In the genomic region with DNA sequence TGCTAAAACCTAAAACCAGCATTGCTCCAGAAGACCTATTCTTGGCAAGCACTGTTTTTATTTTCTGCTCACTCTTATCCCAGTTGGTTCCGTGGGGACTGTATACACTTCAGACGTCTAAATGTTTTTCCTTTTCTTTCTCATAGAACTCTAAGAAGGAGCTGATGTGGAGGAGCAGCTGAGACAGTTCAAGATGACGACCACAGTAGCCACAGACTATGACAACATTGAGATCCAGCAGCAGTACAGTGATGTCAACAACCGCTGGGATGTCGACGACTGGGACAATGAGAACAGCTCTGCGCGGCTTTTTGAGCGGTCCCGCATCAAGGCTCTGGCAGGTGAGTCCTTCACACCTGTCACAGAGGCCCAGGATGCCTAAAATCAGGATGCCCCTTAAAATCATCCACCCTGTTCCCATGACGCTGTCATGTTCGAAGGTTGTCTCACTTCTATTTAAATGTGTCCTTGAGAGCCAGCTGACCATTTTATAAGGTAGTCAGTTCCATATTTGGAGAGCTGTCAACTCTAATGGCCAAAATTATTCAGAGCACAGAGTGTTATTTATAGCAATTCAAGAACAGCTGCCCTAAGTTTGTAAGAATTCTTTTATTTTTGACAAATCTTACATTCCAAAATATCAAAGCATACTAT, we compare ENCODE assay signal across 16 cellular contexts.
A peak's percentile ranks its signal among the peaks of the same experiment; 100 is the strongest.
DNase-seq lines count a peak whose midpoint lies in the region; ATAC-seq and TF ChIP-seq lines count a peak whose summit lies in the region.
"Had no signal": no experiment of that assay in that cellular context is flagged by ENCODE, and none has a peak within 500 bp of the region (broad histone marks: within the 10 kb centered on the region; RNA-seq: fewer than 3 reads in every experiment).

No MANE protein-coding gene starts in this region.

- peaks cover 0 to 22% of the 10 kb centered on the region in 2 donors for H3K36me3 ChIP-seq in adrenal gland (replicated peaks in 1 of 2)
- peaks cover 10 to 55% (median 33%) of the 10 kb centered on the region in 4 donors for H3K36me3 ChIP-seq in esophagus muscularis mucosa
- peaks cover 15 to 20% of the 10 kb centered on the region in 2 donors for H3K36me3 ChIP-seq in thyroid gland

- peaks cover 10 to 24% of the 10 kb centered on the region in 2 donors for H3K4me1 ChIP-seq in adrenal gland (replicated peaks in 1 of 2)
- peaks cover 69 to 81% (median 78%) of the 10 kb centered on the region in 4 donors for H3K4me1 ChIP-seq in esophagus muscularis mucosa
- H3K4me1 ChIP-seq in right cardiac atrium (ENCODE audit: control insufficient read depth, insufficient read depth, low read length) = peaks cover 14% of the 10 kb centered on the region
- H3K4me1 ChIP-seq in thyroid gland = peaks cover 27 to 39% of the 10 kb centered on the region in 2 donors

- intact Hi-C loops in adrenal gland (cut with DNase I) = loop anchor here in 1 of 2 donors (10.0 kb wide), 1 partner anchor 178 kb away; no protein-coding TSS in a partner anchor
- intact Hi-C loops in esophagus muscularis mucosa (cut with DNase I) = loop anchor here (10.0 kb wide), 1 partner anchor 308 kb away; no protein-coding TSS in a partner anchor
- intact Hi-C loops in right cardiac atrium (cut with DNase I) = loop anchor here in 3 of 4 donors (10.0 kb wide), 3 partner anchors 108 to 178 kb away; no protein-coding TSS in a partner anchor
- intact Hi-C loops in thyroid gland (cut with DNase I) = loop anchor here (10.0 kb wide), 2 partner anchors 98 to 178 kb away; no protein-coding TSS in a partner anchor

- TF ChIP-seq EP300 in esophagus muscularis mucosa (IDR thresholded peaks at IDR 0.05) = no peak

- no peak for TF ChIP-seq CTCF in adrenal gland (IDR thresholded peaks at IDR 0.05)
- TF ChIP-seq CTCF in esophagus muscularis mucosa (IDR thresholded peaks at IDR 0.05) = no peak
- no peak for TF ChIP-seq CTCF in thyroid gland (IDR thresholded peaks at IDR 0.05)

- H3K4me3 ChIP-seq in adrenal gland = no peak overlapping the region
- no peak overlapping the region for H3K4me3 ChIP-seq in esophagus muscularis mucosa
- H3K4me3 ChIP-seq in right cardiac atrium (ENCODE audit: low read length) = no peak overlapping the region
- no peak overlapping the region for H3K4me3 ChIP-seq in thyroid gland (replicated peaks in 1 of 3)
- H3K4me3 ChIP-seq: PC-9, SK-N-MC had no signal

- ATAC-seq in right cardiac atrium (no peak), HG03378 (IDR thresholded peaks at IDR 0.05; ENCODE audit: unreplicated experiment) (no peak)

- H3K9me3 ChIP-seq in adrenal gland (replicated peaks in 1 of 3) (no peaks in the 10 kb centered on the region), esophagus muscularis mucosa (no peaks in the 10 kb centered on the region), right cardiac atrium (ENCODE audit: control insufficient read depth, low read length) (no peaks in the 10 kb centered on the region), thyroid gland (no peaks in the 10 kb centered on the region)

- WGBS in adrenal gland, 4 donors = 71 to 92% (median 90%) methylated on average over 7 to 12 of the region's 12 CpGs
- WGBS in esophagus muscularis mucosa = 80% methylated on average over 12 of the region's 12 CpGs
- 60% methylated on average over 12 of the region's 12 CpGs for WGBS in right cardiac atrium
- WGBS in thyroid gland, 2 donors = 91% methylated on average over 12 of the region's 12 CpGs

- DNase-seq in adrenal gland (no peak), esophagus muscularis mucosa (ENCODE audit: extremely low spot score) (no peak), right cardiac atrium (no peak), thyroid gland (no peak), hippocampal formation (lab: John Stamatoyannopoulos, UW) (no peak), Kasumi-1 (lab: John Stamatoyannopoulos, UW) (no peak)
- DNase-seq: ACHN; CD4-positive, alpha-beta memory T cell; H7; NCI-H1092 treated with DMSO at 0.1 percent for 48 hours; NCI-H1694 treated with DMSO at 0.1 percent for 48 hours; NCI-H345; NCI-H69; PC-9 had no signal

- no peak for TF ChIP-seq POLR2A in adrenal gland (IDR thresholded peaks at IDR 0.05)
- TF ChIP-seq POLR2A in esophagus muscularis mucosa (IDR thresholded peaks at IDR 0.05; ENCODE audit: low read depth) = no peak
- TF ChIP-seq POLR2A in thyroid gland (IDR thresholded peaks at IDR 0.05) = no peak

- H3K27ac ChIP-seq in adrenal gland (peak overlapping the region in 3 of 5 donors; percentile 32 to 59 (median 41)), esophagus muscularis mucosa (replicated peaks in 1 of 4) (peak overlapping the region; percentile 7 to 32 (median 15)), right cardiac atrium (ENCODE audit: low read length) (peak overlapping the region; percentile 87), thyroid gland (peak overlapping the region in 2 of 3 donors; percentile 84 to 88)
- H3K27ac ChIP-seq: PC-9, SK-N-MC had no signal

- H3K27me3 ChIP-seq in adrenal gland (no peaks in the 10 kb centered on the region), esophagus muscularis mucosa (no peaks in the 10 kb centered on the region), right cardiac atrium (ENCODE audit: control insufficient read depth, insufficient read depth) (no peaks in the 10 kb centered on the region), thyroid gland (no peaks in the 10 kb centered on the region)

Comparison
In these comparisons a context has a peak if more than half of its experiments do, and no peak if none do; other contexts are left out.
1. H3K27ac ChIP-seq: peak in every context shown above with its lines; median percentile 87 in right cardiac atrium; 86 in thyroid gland; 41 in adrenal gland; 15 in esophagus muscularis mucosa.